ENCODE assay signal across 8 cellular contexts in the genomic region with DNA sequence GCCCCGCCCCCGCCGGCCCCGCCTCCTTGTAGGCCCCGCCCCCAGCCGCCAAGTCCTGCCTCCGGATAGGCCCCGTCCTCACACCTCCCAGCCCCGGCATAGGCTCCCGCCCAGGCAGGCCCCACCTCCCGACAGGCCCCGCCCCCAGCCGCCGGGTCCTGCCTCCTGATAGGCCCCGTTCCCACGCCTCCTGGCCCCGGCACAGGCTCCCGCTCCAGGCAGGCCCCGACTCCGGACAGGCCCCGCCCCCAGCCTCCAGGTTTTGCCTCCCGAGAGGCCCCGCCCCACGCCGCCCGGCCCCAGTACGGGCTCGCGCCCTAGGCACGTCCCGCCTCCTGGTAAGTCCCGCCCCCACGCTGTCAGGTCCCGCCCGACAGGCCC. TPM values are rescaled to one million over a fixed set of nuclear protein-coding genes. Genes with fewer than 3 reads are reported as not detected.
DNase-seq lines count a peak whose midpoint lies in the region; ATAC-seq and TF ChIP-seq lines count a peak whose summit lies in the region.

No MANE protein-coding gene starts in this region.

- no peaks in the 10 kb centered on the region for H3K9me3 ChIP-seq in vagina

- intact Hi-C loops in vagina (cut with DNase I), result no loop called here

- no peak for TF ChIP-seq CTCF in astrocyte of the cerebellum (IDR thresholded peaks at IDR 0.05; ENCODE audit: low read depth, low read length, missing control alignments)
- TF ChIP-seq CTCF in vagina (IDR thresholded peaks at IDR 0.05), result no peak

- H3K27me3 ChIP-seq in vagina, result no peaks in the 10 kb centered on the region

- in situ Hi-C loops in astrocyte of the cerebellum (cut with HindIII; ENCODE audit: low sequenced_read_pairs), result no loop called here

- peaks cover 82% of the 10 kb centered on the region for H3K4me1 ChIP-seq in vagina

- TF ChIP-seq POLR2A in vagina (IDR thresholded peaks at IDR 0.05), result no peak

- H3K36me3 ChIP-seq in vagina, result no peaks in the 10 kb centered on the region

- peak overlapping the region; percentile 88 for H3K27ac ChIP-seq in vagina

- H3K4me3 ChIP-seq in astrocyte of the cerebellum (ENCODE audit: low read depth, low read length) (peak overlapping the region; percentile 69), vagina (peak overlapping the region; percentile 89 to 91)

- peak; percentile 96 for ATAC-seq in GM18502 (IDR thresholded peaks at IDR 0.05; ENCODE audit: poor library complexity, unreplicated experiment)
- ATAC-seq in HG02943 (IDR thresholded peaks at IDR 0.05; ENCODE audit: low read depth, unreplicated experiment), result peak; percentile 89

- DNase-seq in NCI-H1694 treated with DMSO at 0.1 percent for 48 hours (lab: John Stamatoyannopoulos, UW), result peak; percentile 91
- peak; percentile 98 for DNase-seq in T-helper 9 cell
- DNase-seq in astrocyte of the cerebellum (ENCODE audit: low read depth), result peak; percentile 94
- DNase-seq in hepatic stellate cell (ENCODE audit: low spot score), result peak; percentile 100
- peak; percentile 85 for DNase-seq in renal cortical epithelial cell (ENCODE audit: low read depth)
- DNase-seq in vagina (ENCODE audit: extremely low spot score in 2 of 2), result peak; percentile 99

RNA-seq across cellular contexts. Expression of a gene that starts 0.2 kb away (rescaled TPM):
- total RNA-seq in renal cortical epithelial cell, result 6.8 and 10.1 TPM in 2 replicates
- total RNA-seq in vagina, result 15.7 TPM

RNA-seq across cellular contexts. Expression of a gene that starts 44.7 kb away (rescaled TPM):
- total RNA-seq in renal cortical epithelial cell, result 31.8 and 77.9 TPM in 2 replicates
- 67.3 TPM for total RNA-seq in vagina

Comparison
In these comparisons a context has a peak if more than half of its experiments do, and no peak if none do; other contexts are left out.
1. Peak in every context shown above with its lines: DNase-seq, ATAC-seq, H3K4me3 ChIP-seq and H3K27ac ChIP-seq.